ENCODE assay signal across 16 cellular contexts in genomic region chr15:59174161-59174845, GRCh38. TPM values are rescaled to one million over a fixed set of nuclear protein-coding genes. Genes with fewer than 3 reads are reported as not detected.
DNase-seq lines count a peak whose midpoint lies in the region; ATAC-seq, FAIRE-seq and TF ChIP-seq lines count a peak whose summit lies in the region.
"Had no signal": no experiment of that assay in that cellular context is flagged by ENCODE, and none has a peak within 500 bp of the region (broad histone marks: within the 10 kb centered on the region; RNA-seq: fewer than 3 reads in every experiment).

No MANE protein-coding gene starts in this region.

- H3K9ac ChIP-seq in K562 (ENCODE audit: insufficient read depth in 1 of 2, low read depth in 2 of 2, low read length in 2 of 2): no peak overlapping the region
- H3K9ac ChIP-seq: SK-N-SH had no signal

- no peaks in the 10 kb centered on the region for H3K79me2 ChIP-seq in K562 (ENCODE audit: control insufficient read depth, insufficient read depth, low read length)

- POLR2A ChIA-PET in K562 (lab: Yijun Ruan, JAX): interaction anchor here (0.7 kb wide), 2 partner anchors 18 to 27 kb away, joined by 3 read pairs; no protein-coding TSS in a partner anchor

- no peak for TF ChIP-seq RAD21 in K562 (CRISPR knock-in tag; conservative IDR thresholded peaks at IDR 0.05 in 1 of 2, IDR thresholded peaks at IDR 0.05 in 1 of 2)

- H3K9me3 ChIP-seq in K562 (replicated peaks; ENCODE audit: control insufficient read depth, insufficient read depth, low read depth, low read length) (no peaks in the 10 kb centered on the region), mucosa of descending colon (no peaks in the 10 kb centered on the region)
- H3K9me3 ChIP-seq: SK-N-SH had no signal

- H3K27me3 ChIP-seq in K562 (ENCODE audit: control insufficient read depth in 2 of 2, insufficient read depth in 2 of 2, low read length in 2 of 2): peaks cover 25 to 38% of the 10 kb centered on the region in 2 experiments
- no peaks in the 10 kb centered on the region for H3K27me3 ChIP-seq in layer of hippocampus (ENCODE audit: control insufficient read depth, insufficient read depth, low read length)

- in situ Hi-C loops in K562 (cut with MboI): no loop called here

- no peaks in the 10 kb centered on the region for H3K36me3 ChIP-seq in K562 (ENCODE audit: control insufficient read depth, insufficient read depth, low read length)
- H3K36me3 ChIP-seq in mucosa of descending colon (ENCODE audit: low read depth): no peaks in the 10 kb centered on the region

- no peak for ATAC-seq in K562
- no peak for ATAC-seq in mucosa of descending colon
- no peak for ATAC-seq in GM19452 (IDR thresholded peaks at IDR 0.05; ENCODE audit: unreplicated experiment)

- no peak overlapping the region for H3K27ac ChIP-seq in K562 (ENCODE audit: extremely low read depth, low read depth, low read length)
- H3K27ac ChIP-seq in layer of hippocampus (ENCODE audit: low read depth, low read length): peak overlapping the region; percentile 8
- H3K27ac ChIP-seq in substantia nigra (ENCODE audit: low read depth, low read length, poor library complexity, severe bottlenecking): peak overlapping the region; percentile 60

- intact Hi-C loops in K562 (cut with micrococcal nuclease) (no loop called here), mucosa of descending colon (cut with DNase I, micrococcal nuclease) (loop anchor here in 1 of 2 donors (10.0 kb wide), 1 partner anchor 320 kb away; no protein-coding TSS in a partner anchor)

- WGBS in K562 (ENCODE audit: insufficient coverage, low coverage, missing lambda C conversion rate): 10% methylated on average over 11 of the region's 11 CpGs

- peak overlapping the region; percentile 35; the same call in 1 of the 2 replicates for H2AFZ ChIP-seq in K562 (ENCODE audit: low read depth, low read length)

- no TSS peak for BruUV-seq in K562 (replicated peaks; lab: Mats Ljungman, UMichigan)

- no peak for TF ChIP-seq EP300 in K562 (IDR thresholded peaks at IDR 0.05; ENCODE audit: low read length)

- no peak for TF ChIP-seq CTCF in K562 (IDR thresholded peaks at IDR 0.05 in 2 of 3, conservative IDR thresholded peaks at IDR 0.05 in 1 of 3; ENCODE audit: insufficient read depth in 2 of 3, low read depth in 1 of 3, low read length in 3 of 3)
- no peak for TF ChIP-seq CTCF in mucosa of descending colon (IDR thresholded peaks at IDR 0.05)

- H3K4me2 ChIP-seq in K562 (ENCODE audit: insufficient read depth, low read length): 0 out of 2 replicates have a peak overlapping the region, but pooled peaks have one; percentile 12

- peak; percentile 5 for DNase-seq in HCEC 1CT
- DNase-seq in K562 (ENCODE audit: extremely low read depth in 1 of 4, low spot score in 3 of 4): no peak
- DNase-seq in substantia nigra (lab: John Stamatoyannopoulos, UW): no peak
- no peak for DNase-seq in mucosa of descending colon
- DNase-seq in activated CD8-positive, alpha-beta memory T cell treated with anti-CD3 and anti-CD28 coated beads, Interleukin-2, amount 50 U/mL, for 48 hours: no peak
- no peak for DNase-seq in HuH-7.5 (ENCODE audit: low spot score)
- DNase-seq: effector memory CD4-positive, alpha-beta T cell had no signal

- no peak overlapping the region for H3K4me3 ChIP-seq in K562
- H3K4me3 ChIP-seq in mucosa of descending colon: no peak overlapping the region

- TF ChIP-seq POLR2A in K562 (conservative IDR thresholded peaks at IDR 0.05): no peak

- H3K9me1 ChIP-seq in K562 (ENCODE audit: control insufficient read depth, insufficient read depth, low read length): no peaks in the 10 kb centered on the region

- FAIRE-seq in K562 (lab: Jason Lieb, UNC): no peak
- FAIRE-seq: bronchial epithelial cell had no signal

- H4K20me1 ChIP-seq in K562 (replicated peaks; ENCODE audit: control insufficient read depth, insufficient read depth, low read length): no peaks in the 10 kb centered on the region

- CTCF ChIA-PET in K562 (lab: Yijun Ruan, JAX; ENCODE audit: low intra/inter-chr PET ratio): interaction anchor here (0.5 to 1.5 kb wide), 2 partner anchors 319 to 506 kb away, joined by 3 to 7 read pairs; no protein-coding TSS in a partner anchor

- H3K4me1 ChIP-seq in K562 (replicated peaks in 1 of 2; ENCODE audit: control insufficient read depth in 2 of 2, insufficient read depth in 2 of 2, low read length in 2 of 2) (peaks cover 0 to 3% of the 10 kb centered on the region in 2 experiments; a peak in 1 of 5 replicates), mucosa of descending colon (ENCODE audit: low read depth) (peaks cover 9% of the 10 kb centered on the region)

TF ChIP-seq in K562, 482 proteins besides CTCF, POLR2A, EP300 and RAD21:
- TF ChIP-seq KDM1A (IDR thresholded peaks at IDR 0.05) (no peak), BRF1 (IDR thresholded peaks at IDR 0.05; ENCODE audit: borderline replicate concordance, extremely low read depth, insufficient read length) (no peak), ZNF696 (CRISPR knock-in tag; conservative IDR thresholded peaks at IDR 0.05) (no peak), MCM7 (IDR thresholded peaks at IDR 0.05) (no peak), NR2C1 (IDR thresholded peaks at IDR 0.05) (no peak), NR2C1 (tag; IDR thresholded peaks at IDR 0.05) (no peak), HNRNPUL1 (IDR thresholded peaks at IDR 0.05; ENCODE audit: low read length) (no peak), SREBF1 (IDR thresholded peaks at IDR 0.05; ENCODE audit: borderline replicate concordance, low read depth, low read length) (no peak), ZNF143 (CRISPR knock-in tag; IDR thresholded peaks at IDR 0.05) (no peak), ZBED1 (IDR thresholded peaks at IDR 0.05) (no peak), EHMT2 (IDR thresholded peaks at IDR 0.05) (no peak)
- TF ChIP-seq, protein P1, sequence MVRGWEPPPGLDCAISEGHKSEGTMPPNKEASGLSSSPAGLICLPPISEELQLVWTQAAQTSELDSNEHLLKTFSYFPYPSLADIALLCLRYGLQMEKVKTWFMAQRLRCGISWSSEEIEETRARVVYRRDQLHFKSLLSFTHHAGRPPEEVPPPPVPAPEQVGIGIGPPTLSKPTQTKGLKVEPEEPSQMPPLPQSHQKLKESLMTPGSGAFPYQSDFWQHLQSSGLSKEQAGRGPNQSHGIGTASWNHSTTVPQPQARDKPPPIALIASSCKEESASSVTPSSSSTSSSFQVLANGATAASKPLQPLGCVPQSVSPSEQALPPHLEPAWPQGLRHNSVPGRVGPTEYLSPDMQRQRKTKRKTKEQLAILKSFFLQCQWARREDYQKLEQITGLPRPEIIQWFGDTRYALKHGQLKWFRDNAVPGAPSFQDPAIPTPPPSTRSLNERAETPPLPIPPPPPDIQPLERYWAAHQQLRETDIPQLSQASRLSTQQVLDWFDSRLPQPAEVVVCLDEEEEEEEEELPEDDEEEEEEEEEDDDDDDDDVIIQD (CRISPR knock-in tag; IDR thresholded peaks at IDR 0.05): no peak

RNA-seq across cellular contexts. Expression of gene LDHAL6B, which starts 32.3 kb away (rescaled TPM):
- total RNA-seq in K562 (2011; cell fraction: chromatin; rRNA removed; ENCODE audit: low replicate concordance): not detected in 2 replicates
- not detected in 2 replicates for total RNA-seq in K562 (2011; cell fraction: nucleolus; rRNA removed)
- not detected in 2 replicates for total RNA-seq in K562 (2011; cell fraction: nucleoplasm; rRNA removed)
- total RNA-seq in K562 (2014; rRNA removed) (not detected in 2 replicates), K562 (2014; rRNA removed; fragmentation: Illumina TruSeq; extraction: Trizol) (not detected in 2 replicates), K562 (2015; rRNA removed; fragmentation: Illumina TruSeq; extraction: Trizol) (not detected in 2 replicates), K562 (2021) (not detected in 2 replicates), mucosa of descending colon (not detected)
- polyA plus RNA-seq in K562 (2011; rRNA removed) (not detected in 2 replicates), K562 (2014; fragmentation: Illumina TruSeq; extraction: Trizol) (not detected in 2 replicates), K562 (2014; fragmentation: Nextera tagmentation; extraction: Ambion mirVana) (not detected), K562 (2014; rRNA removed) (not detected in 2 replicates)
- polyA plus RNA-seq in K562 (2011; cell fraction: cytosol; rRNA removed): not detected in 2 replicates
- not detected in 2 replicates for polyA plus RNA-seq in K562 (2011; cell fraction: nucleus; rRNA removed)
- polyA plus RNA-seq in K562 (2012): not detected in 2 replicates
- not detected in 2 replicates for polyA minus RNA-seq in K562 (2011; rRNA and poly(A)+ RNA removed)
- polyA minus RNA-seq in K562 (2011; cell fraction: cytosol; rRNA and poly(A)+ RNA removed): not detected in 2 replicates
- not detected in 2 replicates for polyA minus RNA-seq in K562 (2011; cell fraction: nucleus; rRNA and poly(A)+ RNA removed)
- total RNA-seq: activated CD4-positive, alpha-beta T cell treated with anti-CD3 and anti-CD28 coated beads, Interleukin-2, amount 10 ng/mL, durations not matched to agents 24 days and 14 days; bronchial epithelial cell; fibroblast of villous mesenchyme; H9; liver had no signal
- polyA plus RNA-seq: liver, neural cell, SK-N-SH had no signal
